ENCODE assay signal across 8 cellular contexts in the genomic region with DNA sequence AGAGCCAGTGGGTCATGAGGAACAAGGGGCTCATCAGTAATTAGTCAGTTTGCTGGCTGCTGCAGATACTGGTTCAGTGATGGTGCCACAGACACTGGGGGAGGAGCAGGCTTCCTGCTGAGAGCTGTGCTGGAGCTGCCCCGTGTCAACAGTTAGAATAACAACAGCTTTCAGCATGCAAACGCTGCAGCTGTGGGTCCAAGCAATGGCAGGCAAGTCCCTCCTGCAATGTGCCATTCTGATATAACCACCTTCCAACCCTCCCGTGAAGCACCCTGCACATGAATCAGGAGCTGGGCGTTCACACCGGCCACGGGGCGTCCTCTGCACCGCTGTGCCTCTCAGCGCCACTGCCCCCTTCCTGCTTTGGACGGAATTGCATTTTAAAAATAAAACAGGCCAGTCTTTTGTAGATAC.
DNase-seq lines count a peak whose midpoint lies in the region; ATAC-seq and TF ChIP-seq lines count a peak whose summit lies in the region.

No MANE protein-coding gene starts in this region.

- no peaks in the 10 kb centered on the region for H3F3A ChIP-seq in SU-DHL-6 (ENCODE audit: insufficient read depth)

- 2% methylated on average over 7 of the region's 10 CpGs for WGBS in right lobe of liver (ENCODE audit: insufficient coverage, low coverage, low lambda C conversion rate, missing lambda C conversion rate)

- no peaks in the 10 kb centered on the region for H3K79me2 ChIP-seq in SU-DHL-6 (ENCODE audit: insufficient read depth, low read length)

- H3K4me2 ChIP-seq in BLaER1 (peak overlapping the region; percentile 28; the same call in 1 of the 2 replicates), SU-DHL-6 (ENCODE audit: low read depth, low read length, poor library complexity, severe bottlenecking) (no peak overlapping the region)

- H3K9me3 ChIP-seq in BLaER1, result no peaks in the 10 kb centered on the region
- H3K9me3 ChIP-seq in SU-DHL-6 (ENCODE audit: insufficient read depth, low read length), result no peaks in the 10 kb centered on the region
- no peaks in the 10 kb centered on the region for H3K9me3 ChIP-seq in right lobe of liver

- H3K9ac ChIP-seq in BLaER1 (no peak overlapping the region), SU-DHL-6 (ENCODE audit: low read length) (no peak overlapping the region)

- H4K20me1 ChIP-seq in BLaER1 (no peaks in the 10 kb centered on the region), SU-DHL-6 (ENCODE audit: low read depth, low read length) (no peaks in the 10 kb centered on the region)

- H3K4me1 ChIP-seq in BLaER1 (peaks cover 14% of the 10 kb centered on the region), right lobe of liver (no peaks in the 10 kb centered on the region)

- no peak overlapping the region for H2AFZ ChIP-seq in SU-DHL-6 (ENCODE audit: low read depth, low read length, severe bottlenecking)

- peak; percentile 46 for TF ChIP-seq CTCF in GM20000 (IDR thresholded peaks at IDR 0.05; ENCODE audit: extremely low read depth, missing control alignments)
- peak; percentile 49 for TF ChIP-seq CTCF in SU-DHL-6 (IDR thresholded peaks at IDR 0.05; ENCODE audit: insufficient read depth, low read length, poor library complexity, severe bottlenecking)
- peak; percentile 18 to 45 (median 29) for TF ChIP-seq CTCF in right lobe of liver (IDR thresholded peaks at IDR 0.05)

- TF ChIP-seq POLR2A in right lobe of liver (IDR thresholded peaks at IDR 0.05), result no peak

- no peaks in the 10 kb centered on the region for H3K9me2 ChIP-seq in SU-DHL-6 (replicated peaks; ENCODE audit: insufficient read depth, low read length)

- H3K27ac ChIP-seq in BLaER1, result no peak overlapping the region
- no peak overlapping the region for H3K27ac ChIP-seq in SU-DHL-6 (ENCODE audit: low read depth, low read length)
- H3K27ac ChIP-seq in right lobe of liver, result no peak overlapping the region

- ATAC-seq in right lobe of liver, result peak in 3 of 4 donors; percentile 25 to 68 (median 54)
- ATAC-seq in GM18520 (IDR thresholded peaks at IDR 0.05; ENCODE audit: unreplicated experiment), result no peak

- H3K4me3 ChIP-seq in BLaER1 (no peak overlapping the region), SU-DHL-6 (ENCODE audit: insufficient read depth, low read length, poor library complexity, severe bottlenecking) (no peak overlapping the region), right lobe of liver (no peak overlapping the region)

- H3K36me3 ChIP-seq in BLaER1 (no peaks in the 10 kb centered on the region), SU-DHL-6 (ENCODE audit: low read length) (no peaks in the 10 kb centered on the region), right lobe of liver (no peaks in the 10 kb centered on the region)

- H3K27me3 ChIP-seq in BLaER1, result no peaks in the 10 kb centered on the region
- H3K27me3 ChIP-seq in SU-DHL-6 (ENCODE audit: low read length), result no peaks in the 10 kb centered on the region
- H3K27me3 ChIP-seq in right lobe of liver, result no peaks in the 10 kb centered on the region

- DNase-seq in GM20000 (ENCODE audit: low spot score) (peak; percentile 66), right lobe of liver (no peak), cerebellar cortex (ENCODE audit: low spot score) (no peak), DMS79 (lab: John Stamatoyannopoulos, UW) (no peak)
- DNase-seq in effector CD4-positive, alpha-beta T cell, result no peak

- intact Hi-C loops in right lobe of liver (cut with DNase I), result no loop called here
